In the genomic region with DNA sequence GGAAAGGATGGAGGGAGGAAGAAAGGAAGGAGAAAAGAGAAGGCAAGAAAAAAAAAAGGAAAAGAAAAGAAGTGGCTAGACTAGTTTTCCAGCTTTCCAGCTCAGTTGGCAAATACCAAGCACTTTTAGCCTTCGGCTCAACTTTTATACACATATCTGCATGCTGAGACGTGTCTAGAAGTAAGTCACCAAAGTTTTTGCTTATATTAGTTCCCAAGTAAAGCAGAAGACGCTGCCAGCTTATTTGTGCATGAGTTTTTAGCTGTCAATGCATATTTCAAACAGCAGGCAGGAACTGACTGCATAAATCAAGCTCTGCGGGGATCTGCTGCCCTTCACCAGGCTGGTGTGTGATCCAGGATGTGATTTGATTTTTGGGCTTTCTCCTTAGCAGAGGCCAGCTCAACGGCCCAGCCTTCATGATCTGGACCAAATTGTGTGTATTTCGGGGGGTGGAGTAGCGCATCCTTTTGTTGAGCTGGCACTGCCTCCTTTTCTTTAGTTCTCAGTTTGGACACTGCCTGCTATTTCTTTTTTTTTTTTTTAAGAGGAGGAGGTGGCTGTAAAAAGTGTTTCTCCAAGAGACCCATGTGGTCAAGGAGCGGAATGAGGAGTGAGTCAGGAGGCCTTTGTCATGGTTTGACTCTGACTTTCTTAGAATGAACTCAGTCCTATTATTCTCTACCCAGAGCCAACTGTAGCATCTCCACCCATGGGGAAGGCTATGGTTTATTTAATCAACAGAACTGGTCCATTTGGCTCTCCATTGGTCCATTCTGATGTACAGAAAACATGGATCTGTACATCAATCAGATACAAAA, we compare ENCODE assay signal across 20 cellular contexts.
DNase-seq lines count a peak whose midpoint lies in the region; ATAC-seq and TF ChIP-seq lines count a peak whose summit lies in the region.
"Had no signal": no experiment of that assay in that cellular context is flagged by ENCODE, and none has a peak within 500 bp of the region (broad histone marks: within the 10 kb centered on the region; RNA-seq: fewer than 3 reads in every experiment).

No MANE protein-coding gene starts in this region.

- H4K8ac ChIP-seq in trophoblast cell (ENCODE audit: low read depth, low read length): no peak overlapping the region

- H3K18ac ChIP-seq in trophoblast cell (ENCODE audit: low read length): no peak overlapping the region

- no peak overlapping the region for H3K4me3 Mint-ChIP-seq in neural progenitor cell
- H3K4me3 Mint-ChIP-seq: activated CD4-positive, alpha-beta T cell treated with anti-CD3 and anti-CD28 coated beads, Interleukin-2, amount 10 ng/mL, durations not matched to agents 7 days and 5 days; CD4-positive, CD25-positive, alpha-beta regulatory T cell; IgD-negative memory B cell; natural killer cell treated with Interleukin-12 subunit alpha and Interleukin-12 subunit beta and Interleukin-15 and Interleukin-18, amount 100 ng/mL, for 72 hours; stimulated activated memory B cell treated with anti-CD40 and anti-IgM and Interleukin-4, amounts not matched to agents 10 μg/mL and 1 μg/mL and 100 μg/mL, for 72 hours had no signal

- peak; percentile 46 for DNase-seq in EH (ENCODE audit: low read depth)
- DNase-seq in RWPE1 (ENCODE audit: low spot score): peak; percentile 65
- peak; percentile 70 for DNase-seq in epithelial cell of esophagus (ENCODE audit: low read depth)
- peak; percentile 55 to 83 for DNase-seq in trophoblast cell
- no peak for DNase-seq in NCI-H2107 treated with DMSO at 0.1 percent for 48 hours (lab: John Stamatoyannopoulos, UW; ENCODE audit: unreplicated experiment)
- no peak for DNase-seq in neural progenitor cell (ENCODE audit: low spot score)
- DNase-seq in CD1c-positive myeloid dendritic cell (ENCODE audit: extremely low spot score): no peak
- DNase-seq: ACHN; activated CD4-positive, alpha-beta T cell treated with anti-CD3 and anti-CD28 coated beads, Interleukin-2, amount 10 ng/mL, durations not matched to agents 7 days and 5 days; activated gamma-delta T cell treated with Interleukin-2 at 50 U/mL for 16 hours; CD4-positive, CD25-positive, alpha-beta regulatory T cell; left cardiac atrium; NCI-H82; SHP77 had no signal

- H3K4me2 ChIP-seq in trophoblast cell (ENCODE audit: low read length) (peak overlapping the region; percentile 42), neural progenitor cell (no peak overlapping the region)

- CTCF ChIA-PET in RWPE1 (lab: Yijun Ruan, JAX): interaction anchor here (0.7 to 0.9 kb wide), 2 partner anchors 98 to 156 kb away, joined by 3 to 4 read pairs; no protein-coding TSS in a partner anchor

- no peaks in the 10 kb centered on the region for H3K79me1 ChIP-seq in trophoblast cell (ENCODE audit: low read length)

- no peak overlapping the region for H3K23ac ChIP-seq in trophoblast cell (ENCODE audit: low read length)

- peaks cover 0 to 7% of the 10 kb centered on the region in 2 experiments for H3K4me1 ChIP-seq in trophoblast cell (ENCODE audit: control insufficient read depth in 1 of 2, insufficient read depth in 2 of 2, low read length in 2 of 2)
- no peaks in the 10 kb centered on the region for H3K4me1 ChIP-seq in neural progenitor cell

- ATAC-seq in HG03457 (IDR thresholded peaks at IDR 0.05; ENCODE audit: unreplicated experiment): no peak
- ATAC-seq: left cardiac atrium; natural killer cell treated with Interleukin-12 subunit alpha and Interleukin-12 subunit beta and Interleukin-15 and Interleukin-18, amount 100 ng/mL, for 72 hours; sciatic nerve; stimulated activated memory B cell treated with anti-CD40 and anti-IgM and Interleukin-4, amounts not matched to agents 10 μg/mL and 1 μg/mL and 100 μg/mL, for 72 hours had no signal

- H3K27me3 Mint-ChIP-seq in neural progenitor cell (ENCODE audit: insufficient read depth, low read depth): peaks cover 6% of the 10 kb centered on the region

- no peak overlapping the region for H3K27ac Mint-ChIP-seq in neural progenitor cell
- H3K27ac Mint-ChIP-seq: activated CD4-positive, alpha-beta T cell treated with anti-CD3 and anti-CD28 coated beads, Interleukin-2, amount 10 ng/mL, durations not matched to agents 7 days and 5 days; CD4-positive, CD25-positive, alpha-beta regulatory T cell; IgD-negative memory B cell; natural killer cell treated with Interleukin-12 subunit alpha and Interleukin-12 subunit beta and Interleukin-15 and Interleukin-18, amount 100 ng/mL, for 72 hours; stimulated activated memory B cell treated with anti-CD40 and anti-IgM and Interleukin-4, amounts not matched to agents 10 μg/mL and 1 μg/mL and 100 μg/mL, for 72 hours had no signal

- H2BK120ac ChIP-seq in trophoblast cell (ENCODE audit: insufficient read depth, low read length, poor library complexity): no peak overlapping the region

- no peak overlapping the region for H3K4me3 ChIP-seq in epithelial cell of esophagus (ENCODE audit: low read length)
- H3K4me3 ChIP-seq in trophoblast cell (ENCODE audit: low read depth, low read length): no peak overlapping the region
- no peak overlapping the region for H3K4me3 ChIP-seq in neural progenitor cell
- H3K4me3 ChIP-seq: cardiac muscle cell had no signal

- H2BK12ac ChIP-seq in trophoblast cell (ENCODE audit: low read length): peak overlapping the region; percentile 11

- no peaks in the 10 kb centered on the region for H4K20me1 ChIP-seq in neural progenitor cell (ENCODE audit: low read depth)

- peak overlapping the region; percentile 38 for H4K91ac ChIP-seq in trophoblast cell (ENCODE audit: low read depth, low read length)

- H3K27me3 ChIP-seq in trophoblast cell (ENCODE audit: insufficient read depth, low read length) (no peaks in the 10 kb centered on the region), neural progenitor cell (no peaks in the 10 kb centered on the region)
- H3K27me3 ChIP-seq: cardiac muscle cell had no signal

- WGBS in trophoblast cell (ENCODE audit: extremely low coverage, insufficient coverage, insufficient read length): no CpG with 5 or more reads among the region's 8 CpGs

- no peak overlapping the region for H4K12ac ChIP-seq in trophoblast cell (ENCODE audit: low read depth, low read length)

- H3K9ac ChIP-seq in trophoblast cell (ENCODE audit: low read length) (no peak overlapping the region), neural progenitor cell (no peak overlapping the region)

- no peaks in the 10 kb centered on the region for H3K9me3 Mint-ChIP-seq in neural progenitor cell
- H3K9me3 Mint-ChIP-seq: natural killer cell treated with Interleukin-12 subunit alpha and Interleukin-12 subunit beta and Interleukin-15 and Interleukin-18, amount 100 ng/mL, for 72 hours had no signal

- H3K79me2 ChIP-seq in trophoblast cell (ENCODE audit: control insufficient read depth, insufficient read depth, low read length, poor library complexity): no peaks in the 10 kb centered on the region
- no peaks in the 10 kb centered on the region for H3K79me2 ChIP-seq in neural progenitor cell (ENCODE audit: low read depth)

- H3F3A ChIP-seq in neural progenitor cell (ENCODE audit: low read depth): no peaks in the 10 kb centered on the region

- H3K4me1 Mint-ChIP-seq in neural progenitor cell: peaks cover 3% of the 10 kb centered on the region
- H3K4me1 Mint-ChIP-seq: activated CD4-positive, alpha-beta T cell treated with anti-CD3 and anti-CD28 coated beads, Interleukin-2, amount 10 ng/mL, durations not matched to agents 7 days and 5 days; IgD-negative memory B cell; stimulated activated memory B cell treated with anti-CD40 and anti-IgM and Interleukin-4, amounts not matched to agents 10 μg/mL and 1 μg/mL and 100 μg/mL, for 72 hours had no signal

- H2AFZ ChIP-seq in trophoblast cell (ENCODE audit: insufficient read depth, low read length, poor library complexity) (no peak overlapping the region), neural progenitor cell (replicated peaks) (no peak overlapping the region)

- peaks cover 2% of the 10 kb centered on the region for H3K9me3 ChIP-seq in trophoblast cell (ENCODE audit: insufficient read depth, low read depth, low read length)
- no peaks in the 10 kb centered on the region for H3K9me3 ChIP-seq in neural progenitor cell (ENCODE audit: low read depth)

- H3K14ac ChIP-seq in trophoblast cell (ENCODE audit: low read length): peak overlapping the region; percentile 9

- no peaks in the 10 kb centered on the region for H3K36me3 Mint-ChIP-seq in neural progenitor cell
- H3K36me3 Mint-ChIP-seq: CD4-positive, CD25-positive, alpha-beta regulatory T cell; natural killer cell treated with Interleukin-12 subunit alpha and Interleukin-12 subunit beta and Interleukin-15 and Interleukin-18, amount 100 ng/mL, for 72 hours had no signal

- POLR2A ChIA-PET in RWPE1 (lab: Yijun Ruan, JAX; ENCODE audit: low non-redundant PET): no interaction called here

- TF ChIP-seq CTCF in RWPE1 (conservative IDR thresholded peaks at IDR 0.05; ENCODE audit: low read depth) (no peak), epithelial cell of esophagus (IDR thresholded peaks at IDR 0.05; ENCODE audit: insufficient read depth, low read depth, low read length, missing control alignments) (no peak), neural progenitor cell (IDR thresholded peaks at IDR 0.05) (no peak)

- H3K27ac ChIP-seq in RWPE1: no peak overlapping the region
- H3K27ac ChIP-seq in trophoblast cell (ENCODE audit: low read depth, low read length): peak overlapping the region; percentile 51
- no peak overlapping the region for H3K27ac ChIP-seq in neural progenitor cell
- H3K27ac ChIP-seq: cardiac muscle cell had no signal

- H3K36me3 ChIP-seq in trophoblast cell (ENCODE audit: control insufficient read depth in 1 of 2, insufficient read depth in 2 of 2, low read length in 2 of 2): no peaks in the 10 kb centered on the region
- no peaks in the 10 kb centered on the region for H3K36me3 ChIP-seq in neural progenitor cell
- H3K36me3 ChIP-seq: cardiac muscle cell had no signal

- H3K4ac ChIP-seq in trophoblast cell (ENCODE audit: low read depth, low read length): no peak overlapping the region

- H2BK5ac ChIP-seq in trophoblast cell (ENCODE audit: low read depth, low read length, poor library complexity): peak overlapping the region; percentile 1

- H2AK5ac ChIP-seq in trophoblast cell (ENCODE audit: low read length): no peak overlapping the region

Comparison
In these comparisons a context has a peak if more than half of its experiments do, and no peak if none do; other contexts are left out.
1. DNase-seq: peak in EH (single experiment), RWPE1 (single experiment), epithelial cell of esophagus (single experiment) and trophoblast cell (2 of 2); none in NCI-H2107 treated with DMSO at 0.1 percent for 48 hours (single experiment), neural progenitor cell (single experiment) and CD1c-positive myeloid dendritic cell (single experiment).